In the genomic region with DNA sequence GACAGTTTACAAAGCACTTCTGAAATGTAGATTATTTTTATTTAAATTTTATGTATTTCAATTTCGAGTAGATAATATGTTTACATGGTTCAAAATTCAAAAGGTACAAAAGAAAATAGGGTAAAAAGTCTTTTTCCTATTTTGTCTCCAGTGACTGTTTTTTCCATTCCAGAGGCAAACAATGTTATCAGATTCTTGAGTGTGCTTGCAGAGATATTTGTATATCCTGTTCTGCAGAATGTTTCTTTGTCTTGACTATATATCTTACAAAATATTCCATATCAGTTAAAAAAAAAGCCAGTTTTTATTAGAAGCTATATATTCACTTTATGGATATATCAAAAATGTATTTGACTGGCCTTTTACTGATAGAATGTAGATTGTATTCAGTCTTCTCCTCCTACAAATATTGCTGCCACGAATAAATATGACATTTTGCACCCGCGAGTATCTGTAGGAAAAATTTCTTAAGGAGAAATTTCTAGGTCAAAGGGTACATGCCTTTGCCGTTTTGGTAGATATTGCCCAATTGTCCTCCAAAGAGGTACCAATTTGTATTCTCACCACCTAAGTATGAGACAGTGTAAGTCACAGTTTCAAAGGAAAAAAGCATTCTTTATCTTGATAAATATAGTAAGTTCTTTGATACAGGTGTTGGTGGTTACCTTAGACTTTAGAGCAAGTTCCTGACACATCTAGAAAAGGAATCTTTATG, we compare ENCODE assay signal across 22 cellular contexts. TPM values are rescaled to one million over a fixed set of nuclear protein-coding genes. Genes with fewer than 3 reads are reported as not detected.
A peak's percentile ranks its signal among the peaks of the same experiment; 100 is the strongest.
DNase-seq lines count a peak whose midpoint lies in the region; ATAC-seq and TF ChIP-seq lines count a peak whose summit lies in the region.
"Had no signal": no experiment of that assay in that cellular context is flagged by ENCODE, and none has a peak within 500 bp of the region (broad histone marks: within the 10 kb centered on the region; RNA-seq: fewer than 3 reads in every experiment).

No MANE protein-coding gene starts in this region.

- no peaks in the 10 kb centered on the region for H3K27me3 ChIP-seq in CD8-positive, alpha-beta T cell (ENCODE audit: insufficient read depth, low read length)
- no peaks in the 10 kb centered on the region for H3K27me3 ChIP-seq in BE2C
- H3K27me3 ChIP-seq: neutrophil, SJCRH30, uterus had no signal

- no peak overlapping the region for H3K4me3 ChIP-seq in CD8-positive, alpha-beta T cell (ENCODE audit: low read depth, low read length)
- H3K4me3 ChIP-seq in BE2C (ENCODE audit: low read depth, low read length): no peak overlapping the region
- H3K4me3 ChIP-seq: coronary artery, SJCRH30, smooth muscle cell, uterus had no signal

- no peaks in the 10 kb centered on the region for H3K9me3 ChIP-seq in CD8-positive, alpha-beta T cell (ENCODE audit: low read length)
- H3K9me3 ChIP-seq in BE2C: no peaks in the 10 kb centered on the region
- H3K9me3 ChIP-seq: neutrophil, SJCRH30, uterus had no signal

- POLR2A ChIA-PET in CD8-positive, alpha-beta T cell (lab: Charles Lee): interaction anchor here (1.5 to 1.6 kb wide), 2 partner anchors 12 to 42 kb away, joined by 3 to 5 read pairs; partner anchors contain the start of gene M6PR
- POLR2A ChIA-PET in activated CD4-positive, alpha-beta memory T cell treated with anti-CD3 and anti-CD28 coated beads, Interleukin-2, amount 10 ng/mL, durations not matched to agents 7 days and 5 days (lab: Charles Lee): interaction anchor here (1.4 to 2.3 kb wide), 2 partner anchors 34 to 41 kb away, joined by 7 to 10 read pairs; partner anchors contain the start of gene M6PR
- POLR2A ChIA-PET in naive thymus-derived CD8-positive, alpha-beta T cell (lab: Charles Lee): interaction anchor here (1.4 kb wide), 1 partner anchor 41 kb away, joined by 9 read pairs; the partner anchor contains the start of gene M6PR

- no peak overlapping the region for H3K27ac Mint-ChIP-seq in activated CD4-positive, alpha-beta T cell treated with anti-CD3 and anti-CD28 coated beads, Interleukin-2, amount 10 ng/mL, durations not matched to agents 24 days and 14 days
- peak overlapping the region; percentile 77 for H3K27ac Mint-ChIP-seq in CD8-positive, alpha-beta T cell
- H3K27ac Mint-ChIP-seq in activated CD4-positive, alpha-beta memory T cell treated with anti-CD3 and anti-CD28 coated beads, Interleukin-2, amount 10 ng/mL, durations not matched to agents 7 days and 5 days: peak overlapping the region; percentile 61
- H3K27ac Mint-ChIP-seq in naive thymus-derived CD8-positive, alpha-beta T cell: peak overlapping the region; percentile 49 to 90 (median 78)
- H3K27ac Mint-ChIP-seq: B cell, brain had no signal

- DNase-seq in activated CD4-positive, alpha-beta T cell treated with anti-CD3 and anti-CD28 coated beads, Interleukin-2, amount 10 ng/mL, durations not matched to agents 24 days and 14 days: no peak
- no peak for DNase-seq in activated CD4-positive, alpha-beta T cell treated with anti-CD3 and anti-CD28 coated beads, Interleukin-2, amount 50 U/mL, for 48 hours
- no peak for DNase-seq in CD8-positive, alpha-beta T cell
- no peak for DNase-seq in activated CD4-positive, alpha-beta memory T cell treated with anti-CD3 and anti-CD28 coated beads, Interleukin-2, amount 10 ng/mL, durations not matched to agents 7 days and 5 days
- DNase-seq in naive thymus-derived CD8-positive, alpha-beta T cell: no peak
- no peak for DNase-seq in BE2C
- DNase-seq: activated CD8-positive, alpha-beta memory T cell treated with anti-CD3 and anti-CD28 coated beads, Interleukin-2, amount 50 U/mL, for 48 hours; H7; NCI-H187; SJCRH30; stimulated activated CD4-positive, alpha-beta T cell treated with anti-CD3 and anti-CD28 coated beads, Interleukin-4, amount 100 ng/mL, for 4 hours; substantia nigra; uterus had no signal

- ATAC-seq in CD8-positive, alpha-beta T cell: peak; percentile 18
- peak; percentile 26 to 52 for ATAC-seq in naive thymus-derived CD8-positive, alpha-beta T cell
- no peak for ATAC-seq in HG03565 (IDR thresholded peaks at IDR 0.05; ENCODE audit: unreplicated experiment)
- no peak for ATAC-seq in HG03039 (IDR thresholded peaks at IDR 0.05; ENCODE audit: unreplicated experiment)
- ATAC-seq: Panc1 had no signal

- no peak for TF ChIP-seq CTCF in CD8-positive, alpha-beta T cell (IDR thresholded peaks at IDR 0.05)
- TF ChIP-seq CTCF in BE2C (IDR thresholded peaks at IDR 0.05; ENCODE audit: low read depth, low read length): no peak

- peaks cover 30% of the 10 kb centered on the region for H3K4me1 Mint-ChIP-seq in activated CD4-positive, alpha-beta T cell treated with anti-CD3 and anti-CD28 coated beads, Interleukin-2, amount 10 ng/mL, durations not matched to agents 24 days and 14 days
- peaks cover 75% of the 10 kb centered on the region for H3K4me1 Mint-ChIP-seq in CD8-positive, alpha-beta T cell (ENCODE audit: low read depth)
- peaks cover 65% of the 10 kb centered on the region for H3K4me1 Mint-ChIP-seq in activated CD4-positive, alpha-beta memory T cell treated with anti-CD3 and anti-CD28 coated beads, Interleukin-2, amount 10 ng/mL, durations not matched to agents 7 days and 5 days
- peaks cover 26 to 84% (median 71%) of the 10 kb centered on the region in 4 donors for H3K4me1 Mint-ChIP-seq in naive thymus-derived CD8-positive, alpha-beta T cell
- H3K4me1 Mint-ChIP-seq: brain had no signal

- CTCF ChIA-PET in CD8-positive, alpha-beta T cell (lab: Charles Lee): interaction anchor here (0.6 to 1.6 kb wide), 6 partner anchors 30 to 58 kb away, joined by 3 to 6 read pairs (median 4); no protein-coding TSS in a partner anchor
- CTCF ChIA-PET in activated CD4-positive, alpha-beta memory T cell treated with anti-CD3 and anti-CD28 coated beads, Interleukin-2, amount 10 ng/mL, durations not matched to agents 7 days and 5 days (lab: Charles Lee): interaction anchor here (0.8 to 2.3 kb wide), 3 partner anchors 10 to 998 kb away, joined by 3 to 7 read pairs (median 3); no protein-coding TSS in a partner anchor

- H3K27ac ChIP-seq in CD8-positive, alpha-beta T cell (ENCODE audit: low read depth, low read length): peak overlapping the region; percentile 1
- H3K27ac ChIP-seq: coronary artery, neutrophil, SJCRH30, uterus had no signal

- no peaks in the 10 kb centered on the region for H3K36me3 Mint-ChIP-seq in activated CD4-positive, alpha-beta T cell treated with anti-CD3 and anti-CD28 coated beads, Interleukin-2, amount 10 ng/mL, durations not matched to agents 24 days and 14 days (ENCODE audit: low read depth)
- peaks cover 21% of the 10 kb centered on the region for H3K36me3 Mint-ChIP-seq in CD8-positive, alpha-beta T cell
- H3K36me3 Mint-ChIP-seq in activated CD4-positive, alpha-beta memory T cell treated with anti-CD3 and anti-CD28 coated beads, Interleukin-2, amount 10 ng/mL, durations not matched to agents 7 days and 5 days (ENCODE audit: low read depth): peaks cover 7% of the 10 kb centered on the region
- peaks cover 0 to 8% (median 0%) of the 10 kb centered on the region in 3 donors for H3K36me3 Mint-ChIP-seq in naive thymus-derived CD8-positive, alpha-beta T cell
- H3K36me3 Mint-ChIP-seq: brain had no signal

- H3K4me1 ChIP-seq in CD8-positive, alpha-beta T cell (ENCODE audit: insufficient read depth, low read length): peaks cover 71% of the 10 kb centered on the region
- no peaks in the 10 kb centered on the region for H3K4me1 ChIP-seq in BE2C
- H3K4me1 ChIP-seq: uterus had no signal

- peak overlapping the region; percentile 3 for H3K4me3 Mint-ChIP-seq in activated CD4-positive, alpha-beta T cell treated with anti-CD3 and anti-CD28 coated beads, Interleukin-2, amount 10 ng/mL, durations not matched to agents 24 days and 14 days
- peak overlapping the region; percentile 82 for H3K4me3 Mint-ChIP-seq in CD8-positive, alpha-beta T cell
- H3K4me3 Mint-ChIP-seq in activated CD4-positive, alpha-beta memory T cell treated with anti-CD3 and anti-CD28 coated beads, Interleukin-2, amount 10 ng/mL, durations not matched to agents 7 days and 5 days: peak overlapping the region; percentile 54
- H3K4me3 Mint-ChIP-seq in naive thymus-derived CD8-positive, alpha-beta T cell: peak overlapping the region; percentile 40 to 88 (median 63)
- H3K4me3 Mint-ChIP-seq: B cell, brain had no signal

- intact Hi-C loops in activated CD4-positive, alpha-beta T cell treated with anti-CD3 and anti-CD28 coated beads, Interleukin-2, amount 10 ng/mL, durations not matched to agents 24 days and 14 days (cut with micrococcal nuclease): no loop called here
- intact Hi-C loops in CD8-positive, alpha-beta T cell (cut with DNase I, micrococcal nuclease): loop anchor here (5.0 kb wide), 2 partner anchors 39 to 46 kb away; no protein-coding TSS in a partner anchor

- no peaks in the 10 kb centered on the region for H3K36me3 ChIP-seq in CD8-positive, alpha-beta T cell (ENCODE audit: insufficient read depth, low read length)
- no peaks in the 10 kb centered on the region for H3K36me3 ChIP-seq in BE2C
- H3K36me3 ChIP-seq: neutrophil, SJCRH30, uterus had no signal

- H3K9me3 Mint-ChIP-seq in activated CD4-positive, alpha-beta T cell treated with anti-CD3 and anti-CD28 coated beads, Interleukin-2, amount 10 ng/mL, durations not matched to agents 24 days and 14 days: peaks cover 2% of the 10 kb centered on the region
- H3K9me3 Mint-ChIP-seq in CD8-positive, alpha-beta T cell: no peaks in the 10 kb centered on the region
- no peaks in the 10 kb centered on the region for H3K9me3 Mint-ChIP-seq in activated CD4-positive, alpha-beta memory T cell treated with anti-CD3 and anti-CD28 coated beads, Interleukin-2, amount 10 ng/mL, durations not matched to agents 7 days and 5 days
- H3K9me3 Mint-ChIP-seq in naive thymus-derived CD8-positive, alpha-beta T cell: peaks cover 0 to 4% (median 0%) of the 10 kb centered on the region in 9 donors
- H3K9me3 Mint-ChIP-seq: brain had no signal

- peaks cover 7% of the 10 kb centered on the region for H3K27me3 Mint-ChIP-seq in activated CD4-positive, alpha-beta T cell treated with anti-CD3 and anti-CD28 coated beads, Interleukin-2, amount 10 ng/mL, durations not matched to agents 24 days and 14 days
- no peaks in the 10 kb centered on the region for H3K27me3 Mint-ChIP-seq in CD8-positive, alpha-beta T cell (ENCODE audit: low read depth)
- H3K27me3 Mint-ChIP-seq in activated CD4-positive, alpha-beta memory T cell treated with anti-CD3 and anti-CD28 coated beads, Interleukin-2, amount 10 ng/mL, durations not matched to agents 7 days and 5 days: peaks cover 2% of the 10 kb centered on the region
- H3K27me3 Mint-ChIP-seq in naive thymus-derived CD8-positive, alpha-beta T cell: no peaks in the 10 kb centered on the region
- H3K27me3 Mint-ChIP-seq: B cell, brain had no signal

RNA-seq across cellular contexts. Expression of gene KLRG1, which starts 2.2 kb away (rescaled TPM):
- total RNA-seq in activated CD4-positive, alpha-beta T cell treated with anti-CD3 and anti-CD28 coated beads, Interleukin-2, amount 10 ng/mL, durations not matched to agents 24 days and 14 days: 0.71 and 0.84 TPM in 2 replicates
- 10 to 100 TPM; 13.8 to 17.7 TPM for total RNA-seq in CD8-positive, alpha-beta T cell
- total RNA-seq in activated CD4-positive, alpha-beta memory T cell treated with anti-CD3 and anti-CD28 coated beads, Interleukin-2, amount 10 ng/mL, durations not matched to agents 7 days and 5 days: 10 to 100 TPM; 12.8 to 13.3 TPM
- 1 to 10 TPM; 4.1 to 5.0 TPM for total RNA-seq in naive thymus-derived CD8-positive, alpha-beta T cell
- polyA plus RNA-seq in naive thymus-derived CD8-positive, alpha-beta T cell: 100 to 1,000 TPM in 1 of 3 donors, 10 to 100 TPM in 2; 13.8 to 237 (median 14.7) TPM
- polyA plus RNA-seq in BE2C (2012; ENCODE audit: insufficient read depth, insufficient read length, low read depth): 1.6 TPM
- total RNA-seq: A172 had no signal
- polyA plus RNA-seq: smooth muscle cell had no signal

RNA-seq across cellular contexts. Expression of gene M6PR, which starts 42.1 kb away (rescaled TPM):
- total RNA-seq in activated CD4-positive, alpha-beta T cell treated with anti-CD3 and anti-CD28 coated beads, Interleukin-2, amount 10 ng/mL, durations not matched to agents 24 days and 14 days: 160 and 167 TPM in 2 replicates
- total RNA-seq in CD8-positive, alpha-beta T cell: 10 to 100 TPM; 43.1 to 43.7 TPM
- total RNA-seq in activated CD4-positive, alpha-beta memory T cell treated with anti-CD3 and anti-CD28 coated beads, Interleukin-2, amount 10 ng/mL, durations not matched to agents 7 days and 5 days: 100 to 1,000 TPM; 210 to 211 TPM
- 100 to 1,000 TPM; 173 to 175 TPM for total RNA-seq in naive thymus-derived CD8-positive, alpha-beta T cell
- 100 to 1,000 TPM; 228 to 260 (median 238) TPM for polyA plus RNA-seq in naive thymus-derived CD8-positive, alpha-beta T cell
- 257 TPM for polyA plus RNA-seq in BE2C (2012; ENCODE audit: insufficient read depth, insufficient read length, low read depth)

Comparison
In these comparisons a context has a peak if more than half of its experiments do, and no peak if none do; other contexts are left out.
1. H3K4me3 Mint-ChIP-seq: peak in every context shown above with its lines; median percentile 82 in CD8-positive, alpha-beta T cell; 63 in naive thymus-derived CD8-positive, alpha-beta T cell; 54 in activated CD4-positive, alpha-beta memory T cell treated with anti-CD3 and anti-CD28 coated beads, Interleukin-2, amount 10 ng/mL, durations not matched to agents 7 days and 5 days; 3 in activated CD4-positive, alpha-beta T cell treated with anti-CD3 and anti-CD28 coated beads, Interleukin-2, amount 10 ng/mL, durations not matched to agents 24 days and 14 days.
2. ATAC-seq: peak in CD8-positive, alpha-beta T cell (single experiment) and naive thymus-derived CD8-positive, alpha-beta T cell (2 of 2); none in HG03565 (single experiment) and HG03039 (single experiment).